Comparison of ENCODE assay signal across 20 cellular contexts in the genomic region with DNA sequence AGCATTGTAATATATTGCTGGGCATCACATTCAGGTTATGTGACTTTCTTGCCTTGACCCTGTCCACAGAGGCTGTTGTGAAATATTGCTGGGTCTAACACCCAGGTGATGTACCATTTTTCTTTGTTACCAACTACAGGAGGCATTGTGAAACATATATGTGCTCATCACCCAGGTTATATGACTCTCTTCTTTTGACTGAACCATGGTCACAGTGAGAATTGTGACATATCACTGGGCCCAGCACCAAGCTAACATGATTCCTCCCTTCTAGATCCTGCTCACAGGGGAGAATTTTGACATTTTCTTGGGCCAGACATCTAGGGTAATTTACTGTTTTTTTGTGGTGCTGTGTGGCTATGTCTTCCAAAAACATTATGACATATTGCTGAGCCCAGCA.
"Had no signal": no experiment of that assay in that cellular context is flagged by ENCODE, and none has a peak within 500 bp of the region (broad histone marks: within the 10 kb centered on the region; RNA-seq: fewer than 3 reads in every experiment).

No MANE protein-coding gene starts in this region.

- H3K27ac Mint-ChIP-seq: mesothelial cell of epicardium; naive B cell; natural killer cell; nephron progenitor cell; neural progenitor cell; progenitor cell of endocrine pancreas; stimulated activated naive B cell treated with anti-CD40 and anti-IgM and Interleukin-4, amounts not matched to agents 10 μg/mL and 1 μg/mL and 100 μg/mL, for 72 hours; stimulated activated naive CD8-positive, alpha-beta T cell treated with anti-CD3 and anti-CD28 coated beads, Interleukin-15, Interleukin-2, amounts not matched to agents 100 ng/mL and 50 ng/mL, for 24 hours; type B pancreatic cell had no signal

- ATAC-seq: right lobe of liver; stimulated activated naive B cell treated with anti-CD40 and anti-IgM and Interleukin-4, amounts not matched to agents 10 μg/mL and 1 μg/mL and 100 μg/mL, for 72 hours had no signal

- DNase-seq: islet precursor cell; left ventricle myocardium inferior; mesendoderm; naive B cell; natural killer cell; nephron progenitor cell; ovary; right lobe of liver; stimulated activated CD4-positive, alpha-beta T cell treated with anti-CD3 and anti-CD28 coated beads, Interleukin-1b, Interleukin-23, amount 100 ng/mL, for 48 hours; stimulated activated CD4-positive, alpha-beta T cell treated with anti-CD3 and anti-CD28 coated beads, Interleukin-2, amount 100 ng/mL, for 48 hours; stimulated activated CD4-positive, alpha-beta T cell treated with anti-CD3 and anti-CD28 coated beads, Interleukin-4, amount 100 ng/mL, for 4 hours; stimulated activated CD8-positive, alpha-beta memory T cell treated with anti-CD3 and anti-CD28 coated beads, Interleukin-4, amount 100 ng/mL, for 48 hours; stimulated activated naive B cell treated with anti-CD40 and anti-IgM and Interleukin-4, amounts not matched to agents 10 μg/mL and 1 μg/mL and 100 μg/mL, for 72 hours; substantia nigra; uterus had no signal

- H3K36me3 Mint-ChIP-seq: mesothelial cell of epicardium; naive B cell; natural killer cell; neural progenitor cell; stimulated activated naive B cell treated with anti-CD40 and anti-IgM and Interleukin-4, amounts not matched to agents 10 μg/mL and 1 μg/mL and 100 μg/mL, for 72 hours; type B pancreatic cell had no signal

- H3K9me3 Mint-ChIP-seq: mesothelial cell of epicardium, naive B cell, natural killer cell, nephron progenitor cell, neural progenitor cell, type B pancreatic cell had no signal

- H3K4me3 Mint-ChIP-seq: mesothelial cell of epicardium; naive B cell; natural killer cell; nephron progenitor cell; neural progenitor cell; stimulated activated naive B cell treated with anti-CD40 and anti-IgM and Interleukin-4, amounts not matched to agents 10 μg/mL and 1 μg/mL and 100 μg/mL, for 72 hours; stimulated activated naive CD8-positive, alpha-beta T cell treated with anti-CD3 and anti-CD28 coated beads, Interleukin-15, Interleukin-2, amounts not matched to agents 100 ng/mL and 50 ng/mL, for 24 hours; type B pancreatic cell had no signal

- H3K4me1 Mint-ChIP-seq: mesothelial cell of epicardium; naive B cell; natural killer cell; nephron progenitor cell; neural progenitor cell; stimulated activated naive B cell treated with anti-CD40 and anti-IgM and Interleukin-4, amounts not matched to agents 10 μg/mL and 1 μg/mL and 100 μg/mL, for 72 hours had no signal

- H3K27me3 Mint-ChIP-seq: naive B cell; progenitor cell of endocrine pancreas; stimulated activated naive B cell treated with anti-CD40 and anti-IgM and Interleukin-4, amounts not matched to agents 10 μg/mL and 1 μg/mL and 100 μg/mL, for 72 hours; stimulated activated naive CD8-positive, alpha-beta T cell treated with anti-CD3 and anti-CD28 coated beads, Interleukin-15, Interleukin-2, amounts not matched to agents 100 ng/mL and 50 ng/mL, for 24 hours; type B pancreatic cell had no signal
